8 cellular contexts compared by ENCODE assay signal in genomic region chr9:36873247-36873875, GRCh38.
DNase-seq lines count a peak whose midpoint lies in the region; TF ChIP-seq lines count a peak whose summit lies in the region.

No MANE protein-coding gene starts in this region.

- TF ChIP-seq CTCF in GM13976 (IDR thresholded peaks at IDR 0.05; ENCODE audit: borderline replicate concordance, control extremely low read depth, extremely low read depth, insufficient read depth, missing control alignments) = peak; percentile 89
- TF ChIP-seq CTCF in RWPE1 (conservative IDR thresholded peaks at IDR 0.05; ENCODE audit: low read depth) = peak; percentile 99

- H3K27ac ChIP-seq in RWPE1 = no peak overlapping the region

- CTCF ChIA-PET in RWPE1 (lab: Yijun Ruan, JAX) = interaction anchor here (0.5 to 3.6 kb wide), 29 partner anchors 10 to 832 kb away, joined by 3 to 62 read pairs (median 3); partner anchors contain the start of gene ZCCHC7

- in situ Hi-C loops in GM13976 (cut with MboI; ENCODE audit: low sequenced_read_pairs, unreplicated experiment) = no loop called here

- DNase-seq in A172 (ENCODE audit: low spot score) (peak; percentile 37), GM13976 (ENCODE audit: low spot score) (peak; percentile 84), HUDEP-2 (lab: John Stamatoyannopoulos, UW; ENCODE audit: unreplicated experiment in 76 of 76) (peak in 54 of 76 experiments; percentile 12 to 68 (median 36)), RWPE1 (ENCODE audit: low spot score) (peak; percentile 85), glomerular endothelial cell (ENCODE audit: extremely low read depth, low read depth, low spot score) (peak; percentile 12), renal cortical epithelial cell (ENCODE audit: low read depth) (peak; percentile 40), NCI-H524 treated with DMSO at 0.1 percent for 48 hours (lab: John Stamatoyannopoulos, UW) (no peak)
- DNase-seq in activated gamma-delta T cell treated with anti-CD3 and anti-CD28 coated beads, Interleukin-2, amount 50 U/mL, for 16 hours (ENCODE audit: low read depth) = peak; percentile 46

- POLR2A ChIA-PET in RWPE1 (lab: Yijun Ruan, JAX; ENCODE audit: low non-redundant PET) = no interaction called here
